Comparison of ENCODE assay signal across 11 cellular contexts in the genomic region with DNA sequence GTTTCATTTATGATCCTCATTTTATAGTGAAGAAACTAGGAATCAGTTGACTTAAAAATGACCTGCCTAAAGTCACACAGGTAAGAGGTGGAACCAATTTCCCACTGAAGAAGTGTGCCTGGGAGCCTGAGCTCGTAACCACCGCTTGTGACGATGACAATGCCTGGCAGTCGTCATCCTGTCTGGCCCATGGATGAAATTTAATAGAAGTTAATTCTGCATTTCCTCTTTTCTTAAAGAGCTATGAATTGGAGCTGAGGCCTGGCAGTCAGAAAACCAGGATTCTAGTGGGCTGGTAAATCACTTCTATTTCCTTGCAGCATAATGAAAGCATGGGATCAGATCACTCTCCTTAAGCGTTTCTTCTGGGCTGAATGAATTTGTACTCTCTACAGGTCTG.
DNase-seq lines count a peak whose midpoint lies in the region; ATAC-seq, FAIRE-seq and TF ChIP-seq lines count a peak whose summit lies in the region.
"Had no signal": no experiment of that assay in that cellular context is flagged by ENCODE, and none has a peak within 500 bp of the region (broad histone marks: within the 10 kb centered on the region; RNA-seq: fewer than 3 reads in every experiment).

No MANE protein-coding gene starts in this region.

- 75% methylated on average over 5 of the region's 5 CpGs for WGBS in A549 (ENCODE audit: missing lambda C conversion rate)
- 78 to 93% methylated on average over 2 to 4 of the region's 5 CpGs for WGBS in mesodermal cell (ENCODE audit: insufficient coverage in 2 of 2), 2 experiments
- 86 to 100% methylated on average over 1 to 5 of the region's 5 CpGs for WGBS in endodermal cell (ENCODE audit: insufficient coverage in 1 of 2, insufficient read length in 1 of 2), 2 experiments

- H3K36me3 ChIP-seq in breast epithelium (no peaks in the 10 kb centered on the region), mesodermal cell (ENCODE audit: control insufficient read depth, insufficient read depth, low read length) (no peaks in the 10 kb centered on the region), endodermal cell (ENCODE audit: control insufficient read depth, insufficient read depth, low read length) (no peaks in the 10 kb centered on the region)
- H3K36me3 ChIP-seq in CD8-positive, alpha-beta memory T cell (ENCODE audit: insufficient read depth, low read length): no peaks in the 10 kb centered on the region

- no peaks in the 10 kb centered on the region for H3K36me3 Mint-ChIP-seq in CD8-positive, alpha-beta memory T cell
- H3K36me3 Mint-ChIP-seq in endodermal cell (ENCODE audit: low read depth): no peaks in the 10 kb centered on the region

- DNase-seq in A549 (ENCODE audit: low read depth in 1 of 2, low spot score in 1 of 2) (no peak), KBM-7 (peak; percentile 41), breast epithelium (ENCODE audit: low spot score in 2 of 2) (no peak), endodermal cell (no peak), H54 (ENCODE audit: insufficient read length, low spot score) (no peak)
- no peak for DNase-seq in CD8-positive, alpha-beta memory T cell
- DNase-seq: activated T-cell treated with anti-CD3 and anti-CD28 coated beads, Interleukin-2, amount 50 U/mL, for 4 hours; NCI-H2107 had no signal

- CTCF ChIA-PET in A549 (lab: Yijun Ruan, JAX): interaction anchor here (1.1 kb wide), 1 partner anchor 66 kb away, joined by 3 read pairs; no protein-coding TSS in a partner anchor
- CTCF ChIA-PET in CD8-positive, alpha-beta memory T cell (lab: Charles Lee): no interaction called here

- H3K4me3 Mint-ChIP-seq in CD8-positive, alpha-beta memory T cell: no peak overlapping the region
- no peak overlapping the region for H3K4me3 Mint-ChIP-seq in endodermal cell
- H3K4me3 Mint-ChIP-seq: activated T-cell treated with anti-CD3 and anti-CD28 coated beads, Interleukin-2, amount 50 U/mL, for 4 hours had no signal

- H3K4me1 ChIP-seq in A549 (peaks cover 54% of the 10 kb centered on the region), breast epithelium (no peaks in the 10 kb centered on the region), mesodermal cell (ENCODE audit: control insufficient read depth, insufficient read depth, low read length, poor library complexity, severe bottlenecking) (peaks cover 24% of the 10 kb centered on the region), endodermal cell (ENCODE audit: control insufficient read depth, insufficient read depth, low read length) (no peaks in the 10 kb centered on the region)
- peaks cover 14% of the 10 kb centered on the region for H3K4me1 ChIP-seq in CD8-positive, alpha-beta memory T cell (ENCODE audit: insufficient read depth, low read length)

- no peak for TF ChIP-seq EP300 in A549 (IDR thresholded peaks at IDR 0.05)

- H3K27me3 Mint-ChIP-seq in CD8-positive, alpha-beta memory T cell: no peaks in the 10 kb centered on the region
- H3K27me3 Mint-ChIP-seq in endodermal cell (ENCODE audit: insufficient read depth): no peaks in the 10 kb centered on the region

- FAIRE-seq in A549 (lab: Jason Lieb, UNC) (no peak), H54 (lab: Jason Lieb, UNC) (no peak)

- H3K27ac ChIP-seq in A549: peak overlapping the region; percentile 84 to 90
- H3K27ac ChIP-seq in breast epithelium: peak overlapping the region; percentile 71 to 72
- H3K27ac ChIP-seq in mesodermal cell (ENCODE audit: low read depth, low read length, severe bottlenecking): peak overlapping the region; percentile 65
- H3K27ac ChIP-seq in CD8-positive, alpha-beta memory T cell (ENCODE audit: low read depth, low read length): no peak overlapping the region
- H3K27ac ChIP-seq in endodermal cell (ENCODE audit: low read depth, low read length): no peak overlapping the region
- H3K27ac ChIP-seq: VCaP had no signal

- peaks cover 15 to 25% (median 21%) of the 10 kb centered on the region in 3 donors for H3K4me1 Mint-ChIP-seq in CD8-positive, alpha-beta memory T cell
- H3K4me1 Mint-ChIP-seq in endodermal cell: peaks cover 13% of the 10 kb centered on the region

- H3K9ac ChIP-seq in endodermal cell (ENCODE audit: extremely low read depth, low read length, poor library complexity, severe bottlenecking): no peak overlapping the region

- TF ChIP-seq CTCF in A549 (IDR thresholded peaks at IDR 0.05) (no peak), breast epithelium (IDR thresholded peaks at IDR 0.05) (no peak), endodermal cell (conservative IDR thresholded peaks at IDR 0.05) (no peak)

- no peaks in the 10 kb centered on the region for H3K9me3 ChIP-seq in A549
- H3K9me3 ChIP-seq in breast epithelium: no peaks in the 10 kb centered on the region
- H3K9me3 ChIP-seq in mesodermal cell (ENCODE audit: control insufficient read depth, low read length): no peaks in the 10 kb centered on the region
- no peaks in the 10 kb centered on the region for H3K9me3 ChIP-seq in CD8-positive, alpha-beta memory T cell (ENCODE audit: low read length)
- no peaks in the 10 kb centered on the region for H3K9me3 ChIP-seq in endodermal cell (ENCODE audit: control insufficient read depth, low read length)

- no peak for ATAC-seq in A549
- no peak for ATAC-seq in HG02973 (IDR thresholded peaks at IDR 0.05; ENCODE audit: unreplicated experiment)
- ATAC-seq: activated T-cell treated with anti-CD3 and anti-CD28 coated beads, Interleukin-2, amount 50 U/mL, for 4 hours had no signal

- intact Hi-C loops in breast epithelium (cut with DNase I; ENCODE audit: low total_unique reads): no loop called here

- H3K4me2 ChIP-seq in A549: peak overlapping the region; percentile 81

- H3K9me3 Mint-ChIP-seq in CD8-positive, alpha-beta memory T cell: no peaks in the 10 kb centered on the region
- H3K9me3 Mint-ChIP-seq in endodermal cell: no peaks in the 10 kb centered on the region
- H3K9me3 Mint-ChIP-seq: activated T-cell treated with anti-CD3 and anti-CD28 coated beads, Interleukin-2, amount 50 U/mL, for 4 hours had no signal

- POLR2A ChIA-PET in A549 (lab: Yijun Ruan, JAX): interaction anchor here (1.3 to 1.5 kb wide), 2 partner anchors 72 to 346 kb away, joined by 5 to 9 read pairs; no protein-coding TSS in a partner anchor
- POLR2A ChIA-PET in CD8-positive, alpha-beta memory T cell (lab: Charles Lee): no interaction called here

- H3K27ac Mint-ChIP-seq in CD8-positive, alpha-beta memory T cell: peak overlapping the region in 2 of 8 donors; percentile 21 to 31
- H3K27ac Mint-ChIP-seq in endodermal cell: no peak overlapping the region

- TF ChIP-seq POLR2A in A549 (IDR thresholded peaks at IDR 0.05; ENCODE audit: low read length) (no peak), breast epithelium (IDR thresholded peaks at IDR 0.05) (no peak), H54 (IDR thresholded peaks at IDR 0.05; ENCODE audit: low read depth, low read length) (no peak)

- TF ChIP-seq RAD21 in A549 (conservative IDR thresholded peaks at IDR 0.05 in 1 of 2, IDR thresholded peaks at IDR 0.05 in 1 of 2): no peak

- in situ Hi-C loops in KBM-7 (cut with MboI; ENCODE audit: low pct_unique_long_range_greater_than_20kb, low sequenced_read_pairs): no loop called here

- no peaks in the 10 kb centered on the region for H3K27me3 ChIP-seq in breast epithelium
- H3K27me3 ChIP-seq in CD8-positive, alpha-beta memory T cell (ENCODE audit: insufficient read depth, low read length, poor library complexity, severe bottlenecking): no peaks in the 10 kb centered on the region
- no peaks in the 10 kb centered on the region for H3K27me3 ChIP-seq in endodermal cell (ENCODE audit: control insufficient read depth, insufficient read depth, low read length, poor library complexity, severe bottlenecking)

- H3K4me3 ChIP-seq in A549 (0 out of 3 replicates have a peak overlapping the region, but pooled peaks have one; percentile 25), breast epithelium (no peak overlapping the region), mesodermal cell (ENCODE audit: extremely low read depth, insufficient read depth, low read length, poor library complexity, severe bottlenecking) (no peak overlapping the region), endodermal cell (ENCODE audit: low read length) (no peak overlapping the region)
- no peak overlapping the region for H3K4me3 ChIP-seq in CD8-positive, alpha-beta memory T cell (ENCODE audit: low read length)

TF ChIP-seq in A549, 52 proteins besides CTCF, POLR2A, EP300 and RAD21:
- TF ChIP-seq JUNB (IDR thresholded peaks at IDR 0.05) (no peak), ZC3H11A (IDR thresholded peaks at IDR 0.05) (no peak), FOSB (CRISPR knock-in tag; IDR thresholded peaks at IDR 0.05) (no peak), ZNF302 (CRISPR knock-in tag; IDR thresholded peaks at IDR 0.05) (no peak), HDAC2 (IDR thresholded peaks at IDR 0.05) (no peak), SMC3 (IDR thresholded peaks at IDR 0.05) (no peak), SREBF2 (IDR thresholded peaks at IDR 0.05) (no peak), HOXA7 (CRISPR knock-in tag; IDR thresholded peaks at IDR 0.05) (no peak), CBX8 (IDR thresholded peaks at IDR 0.05) (no peak), TFCP2L1 (CRISPR knock-in tag; IDR thresholded peaks at IDR 0.05) (no peak), POLR2AphosphoS2 (conservative IDR thresholded peaks at IDR 0.05; ENCODE audit: low read length) (no peak), RCOR1 (IDR thresholded peaks at IDR 0.05; ENCODE audit: low read depth, low read length) (no peak), NFE2L2 (conservative IDR thresholded peaks at IDR 0.05; ENCODE audit: low read length) (no peak), FOXS1 (CRISPR knock-in tag; IDR thresholded peaks at IDR 0.05) (no peak), FOSL2 (IDR thresholded peaks at IDR 0.05) (no peak), FOSL2 (CRISPR knock-in tag; IDR thresholded peaks at IDR 0.05) (no peak), KDM1A (IDR thresholded peaks at IDR 0.05; ENCODE audit: low read depth) (no peak), NPAS2 (CRISPR knock-in tag; IDR thresholded peaks at IDR 0.05; ENCODE audit: borderline replicate concordance) (no peak)
- TF ChIP-seq, protein P1, sequence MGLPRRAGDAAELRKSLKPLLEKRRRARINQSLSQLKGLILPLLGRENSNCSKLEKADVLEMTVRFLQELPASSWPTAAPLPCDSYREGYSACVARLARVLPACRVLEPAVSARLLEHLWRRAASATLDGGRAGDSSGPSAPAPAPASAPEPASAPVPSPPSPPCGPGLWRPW (IDR thresholded peaks at IDR 0.05): no peak
- TF ChIP-seq, protein P2, sequence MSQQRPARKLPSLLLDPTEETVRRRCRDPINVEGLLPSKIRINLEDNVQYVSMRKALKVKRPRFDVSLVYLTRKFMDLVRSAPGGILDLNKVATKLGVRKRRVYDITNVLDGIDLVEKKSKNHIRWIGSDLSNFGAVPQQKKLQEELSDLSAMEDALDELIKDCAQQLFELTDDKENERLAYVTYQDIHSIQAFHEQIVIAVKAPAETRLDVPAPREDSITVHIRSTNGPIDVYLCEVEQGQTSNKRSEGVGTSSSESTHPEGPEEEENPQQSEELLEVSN (IDR thresholded peaks at IDR 0.05; ENCODE audit: borderline replicate concordance, low read depth): no peak

Comparison
In these comparisons a context has a peak if more than half of its experiments do, and no peak if none do; other contexts are left out.
1. H3K27ac ChIP-seq: peak in A549 (2 of 2), breast epithelium (2 of 2) and mesodermal cell (single experiment); none in CD8-positive, alpha-beta memory T cell (single experiment) and endodermal cell (single experiment).